ENCODE assay signal across 8 cellular contexts in genomic region chr10:68600041-68600778, GRCh38. TPM values are rescaled to one million over a fixed set of nuclear protein-coding genes. Genes with fewer than 3 reads are reported as not detected.
DNase-seq lines count a peak whose midpoint lies in the region; ATAC-seq and TF ChIP-seq lines count a peak whose summit lies in the region.

No MANE protein-coding gene starts in this region.

- peak overlapping the region; percentile 95 for H3K27ac Mint-ChIP-seq in activated CD4-positive, alpha-beta T cell treated with anti-CD3 and anti-CD28 coated beads for 36 hours

- intact Hi-C loops in activated CD4-positive, alpha-beta T cell treated with anti-CD3 and anti-CD28 coated beads for 36 hours (cut with DNase I, micrococcal nuclease): loop anchor here (1.0 to 5.0 kb wide), 3 partner anchors 38 to 121 kb away; partner anchors contain the start of genes TET1 (in 2 of the 2) and CCAR1 (in 1 of the 2)

- H3K4me1 Mint-ChIP-seq in activated CD4-positive, alpha-beta T cell treated with anti-CD3 and anti-CD28 coated beads for 36 hours: peaks cover 26% of the 10 kb centered on the region

- TF ChIP-seq POLR2A in GM18951 (IDR thresholded peaks at IDR 0.05; ENCODE audit: extremely low read depth, insufficient read depth, insufficient read length): peak; percentile 51

- in situ Hi-C loops in GM18951 (cut with MboI; ENCODE audit: low sequenced_read_pairs, unreplicated experiment): no loop called here

- H3K36me3 Mint-ChIP-seq in activated CD4-positive, alpha-beta T cell treated with anti-CD3 and anti-CD28 coated beads for 36 hours (ENCODE audit: low read depth): no peaks in the 10 kb centered on the region

- DNase-seq in AG08396 (ENCODE audit: low spot score) (peak; percentile 79), NCI-H2227 treated with DMSO at 0.1 percent for 48 hours (lab: John Stamatoyannopoulos, UW) (peak; percentile 83), dermis blood vessel endothelial cell (peak; percentile 79), left lobe of liver (ENCODE audit: low spot score) (peak; percentile 64)
- DNase-seq in activated CD4-positive, alpha-beta T cell treated with anti-CD3 and anti-CD28 coated beads for 36 hours: peak; percentile 73
- DNase-seq in stimulated activated CD4-positive, alpha-beta T cell treated with anti-CD3 and anti-CD28 coated beads, Interleukin-2, amount 100 ng/mL, for 48 hours: peak; percentile 41 to 42

- POLR2A ChIA-PET in activated CD4-positive, alpha-beta T cell treated with anti-CD3 and anti-CD28 coated beads for 36 hours (lab: Charles Lee): no interaction called here

- ATAC-seq in HG03159 (IDR thresholded peaks at IDR 0.05; ENCODE audit: unreplicated experiment): peak; percentile 86
- ATAC-seq in activated CD4-positive, alpha-beta T cell treated with anti-CD3 and anti-CD28 coated beads for 36 hours: peak; percentile 88
- ATAC-seq in left lobe of liver: peak; percentile 96

- H3K27me3 Mint-ChIP-seq in activated CD4-positive, alpha-beta T cell treated with anti-CD3 and anti-CD28 coated beads for 36 hours: no peaks in the 10 kb centered on the region

- H3K9me3 Mint-ChIP-seq in activated CD4-positive, alpha-beta T cell treated with anti-CD3 and anti-CD28 coated beads for 36 hours (ENCODE audit: low read depth): no peaks in the 10 kb centered on the region

- peak overlapping the region; percentile 80 for H3K4me3 Mint-ChIP-seq in activated CD4-positive, alpha-beta T cell treated with anti-CD3 and anti-CD28 coated beads for 36 hours

- CTCF ChIA-PET in activated CD4-positive, alpha-beta T cell treated with anti-CD3 and anti-CD28 coated beads for 36 hours (lab: Charles Lee): interaction anchor here (0.6 to 1.5 kb wide), 7 partner anchors 9 to 299 kb away, joined by 3 to 8 read pairs (median 3); no protein-coding TSS in a partner anchor

RNA-seq across cellular contexts. Expression of gene TET1, which starts 40.1 kb away (rescaled TPM):
- total RNA-seq in activated CD4-positive, alpha-beta T cell treated with anti-CD3 and anti-CD28 coated beads for 36 hours: 1 to 10 TPM in 1 of 2 experiments, under 1 TPM in 1; 0.71 to 1.3 TPM
- total RNA-seq in dermis blood vessel endothelial cell (1.2 TPM in 2 replicates), left lobe of liver (0.81 TPM)

Comparison
In these comparisons a context has a peak if more than half of its experiments do, and no peak if none do; other contexts are left out.
1. Peak in every context shown above with its lines: DNase-seq and ATAC-seq.